Comparison of ENCODE assay signal across 8 cellular contexts in genomic region chr1:212791676-212792395, GRCh38. TPM values are rescaled to one million over a fixed set of nuclear protein-coding genes. Genes with fewer than 3 reads are reported as not detected.
DNase-seq lines count a peak whose midpoint lies in the region; ATAC-seq and TF ChIP-seq lines count a peak whose summit lies in the region.

Gene NSL1, minus strand, starts transcription at chr1:212791777. Its CDS starts 14 bp downstream, at chr1:212791763.
Gene TATDN3, plus strand, starts transcription at chr1:212791894. Its CDS starts 28 bp downstream, at chr1:212791922.

- intact Hi-C loops in activated naive CD4-positive, alpha-beta T cell treated with anti-CD3 and anti-CD28 coated beads for 36 hours (cut with micrococcal nuclease), result loop anchor here (1.0 to 5.0 kb wide), 12 partner anchors 41 to 1535 kb away; partner anchors contain the start of genes ANGEL2, ATF3, DTL and FLVCR1

- no peaks in the 10 kb centered on the region for H3K27me3 Mint-ChIP-seq in activated naive CD4-positive, alpha-beta T cell treated with anti-CD3 and anti-CD28 coated beads for 36 hours (ENCODE audit: low read depth)

- TF ChIP-seq POLR2A in gastroesophageal sphincter (IDR thresholded peaks at IDR 0.05), result peak; percentile 70 to 78

- H3K4me1 ChIP-seq in gastroesophageal sphincter (peaks cover 0 to 42% (median 10%) of the 10 kb centered on the region in 3 donors), neutrophil (ENCODE audit: control insufficient read depth in 1 of 2, insufficient read depth in 1 of 2, low read depth in 1 of 2, low read length in 1 of 2) (peaks cover 44 to 49% of the 10 kb centered on the region in 2 experiments)

- TF ChIP-seq EP300 in gastroesophageal sphincter (IDR thresholded peaks at IDR 0.05), result no peak

- CTCF ChIA-PET in activated naive CD4-positive, alpha-beta T cell treated with anti-CD3 and anti-CD28 coated beads for 36 hours (lab: Charles Lee), result interaction anchor here (0.6 to 1.7 kb wide), 9 partner anchors 10 to 221 kb away, joined by 3 to 8 read pairs (median 3); partner anchors contain the start of genes BATF3 and FLVCR1

- peaks cover 0 to 23% of the 10 kb centered on the region in 2 donors for H3K36me3 ChIP-seq in gastroesophageal sphincter
- peaks cover 3% of the 10 kb centered on the region for H3K36me3 ChIP-seq in neutrophil

- peaks cover 9% of the 10 kb centered on the region for H3K36me3 Mint-ChIP-seq in activated naive CD4-positive, alpha-beta T cell treated with anti-CD3 and anti-CD28 coated beads for 36 hours (ENCODE audit: low read depth)

- DNase-seq in GM04504 (ENCODE audit: low read depth), result peak; percentile 87
- DNase-seq in HFF-Myc (ENCODE audit: extremely low read depth, low read depth), result peak; percentile 86
- peak; percentile 86 for DNase-seq in MV-4-11 (lab: John Stamatoyannopoulos, UW)
- DNase-seq in SK-N-DZ (ENCODE audit: low spot score), result peak; percentile 92
- DNase-seq in activated naive CD4-positive, alpha-beta T cell treated with anti-CD3 and anti-CD28 coated beads for 36 hours, result peak; percentile 94

- peak; percentile 94 for ATAC-seq in gastroesophageal sphincter

- peaks cover 33% of the 10 kb centered on the region for H3K4me1 Mint-ChIP-seq in activated naive CD4-positive, alpha-beta T cell treated with anti-CD3 and anti-CD28 coated beads for 36 hours (ENCODE audit: low read depth)

- H3K27me3 ChIP-seq in gastroesophageal sphincter, result no peaks in the 10 kb centered on the region
- H3K27me3 ChIP-seq in neutrophil, result no peaks in the 10 kb centered on the region

- peak within 1 kb of the TSS; percentile 90 for H3K27ac Mint-ChIP-seq in activated naive CD4-positive, alpha-beta T cell treated with anti-CD3 and anti-CD28 coated beads for 36 hours

- H3K4me3 ChIP-seq in HFF-Myc (replicated peaks; ENCODE audit: low read depth, low read length) (peak within 1 kb of the TSS; percentile 61), gastroesophageal sphincter (peak within 1 kb of the TSS; percentile 73 to 91), neutrophil (ENCODE audit: low read depth in 1 of 2, low read length in 1 of 2) (peak within 1 kb of the TSS; percentile 92 to 99)

- TF ChIP-seq CTCF in HFF-Myc (IDR thresholded peaks at IDR 0.05; ENCODE audit: low read depth, low read length, missing control alignments) (no peak), gastroesophageal sphincter (IDR thresholded peaks at IDR 0.05) (peak in 1 of 4 experiments; percentile 12), neutrophil (IDR thresholded peaks at IDR 0.05) (peak; percentile 21), subcutaneous adipose tissue (IDR thresholded peaks at IDR 0.05; ENCODE audit: low read depth) (no peak)

- H3K9me3 ChIP-seq in gastroesophageal sphincter (no peaks in the 10 kb centered on the region), neutrophil (no peaks in the 10 kb centered on the region)

- H3K27ac ChIP-seq in gastroesophageal sphincter, result peak within 1 kb of the TSS; percentile 89 to 95 (median 94)
- peak within 1 kb of the TSS; percentile 94 for H3K27ac ChIP-seq in neutrophil

- peak within 1 kb of the TSS; percentile 99 for H3K4me3 Mint-ChIP-seq in activated naive CD4-positive, alpha-beta T cell treated with anti-CD3 and anti-CD28 coated beads for 36 hours

- 0% methylated on average over 2 to 8 of the region's 46 CpGs for WGBS in gastroesophageal sphincter (ENCODE audit: low coverage in 1 of 2), 2 donors

- no peaks in the 10 kb centered on the region for H3K9me3 Mint-ChIP-seq in activated naive CD4-positive, alpha-beta T cell treated with anti-CD3 and anti-CD28 coated beads for 36 hours

RNA-seq across cellular contexts. Expression of gene NSL1, which starts in this region (rescaled TPM):
- 76.5 and 86.2 TPM in 2 replicates for polyA plus RNA-seq in SK-N-DZ (2014; cell fraction: cytosol; rRNA removed)
- 44.6 and 87.6 TPM in 2 replicates for polyA plus RNA-seq in SK-N-DZ (2014; cell fraction: nucleus; rRNA removed)
- 10 to 100 TPM; 21.2 to 23.7 TPM for total RNA-seq in activated naive CD4-positive, alpha-beta T cell treated with anti-CD3 and anti-CD28 coated beads for 36 hours
- total RNA-seq in gastroesophageal sphincter, result 10 to 100 TPM; 20.1 to 36.4 (median 31.1) TPM
- 10 to 100 TPM; 17.7 to 46.8 (median 33.5) TPM for total RNA-seq in subcutaneous adipose tissue

RNA-seq across cellular contexts. Expression of gene TATDN3, which starts in this region (rescaled TPM):
- polyA plus RNA-seq in SK-N-DZ (2014; cell fraction: cytosol; rRNA removed), result 24.8 and 28.7 TPM in 2 replicates
- 22.0 and 29.3 TPM in 2 replicates for polyA plus RNA-seq in SK-N-DZ (2014; cell fraction: nucleus; rRNA removed)
- 10 to 100 TPM; 14.9 to 16.9 TPM for total RNA-seq in activated naive CD4-positive, alpha-beta T cell treated with anti-CD3 and anti-CD28 coated beads for 36 hours
- total RNA-seq in gastroesophageal sphincter, result 10 to 100 TPM in 2 of 4 donors, 1 to 10 TPM in 2; 7.9 to 23.0 (median 9.9) TPM
- 10 to 100 TPM; 16.1 to 27.1 (median 22.7) TPM for total RNA-seq in subcutaneous adipose tissue

Comparison
In these comparisons a context has a peak if more than half of its experiments do, and no peak if none do; other contexts are left out.
1. Peak in every context shown above with its lines: DNase-seq, ATAC-seq, H3K4me3 ChIP-seq and H3K27ac ChIP-seq.